8 cellular contexts compared by ENCODE assay signal in genomic region chr10:90087197-90088007, GRCh38.
DNase-seq lines count a peak whose midpoint lies in the region; ATAC-seq lines count a peak whose summit lies in the region.

No MANE protein-coding gene starts in this region.

- H3K9ac ChIP-seq in adipocyte (ENCODE audit: low read length): no peak overlapping the region

- no peaks in the 10 kb centered on the region for H3K27me3 ChIP-seq in adipocyte (replicated peaks; ENCODE audit: control insufficient read depth, insufficient read depth, low read length)

- peak; percentile 60 for DNase-seq in Daoy (ENCODE audit: low read depth)
- DNase-seq in adipocyte (ENCODE audit: low read depth): peak; percentile 25
- DNase-seq in middle frontal gyrus (ENCODE audit: extremely low spot score, low spot score): no peak
- DNase-seq in cardiac septum (ENCODE audit: low spot score): no peak
- no peak for DNase-seq in activated CD4-positive, alpha-beta T cell treated with anti-CD3 and anti-CD28 coated beads for 4 hours
- no peak for DNase-seq in NCI-H82 (lab: John Stamatoyannopoulos, UW)

- no peaks in the 10 kb centered on the region for H3K36me3 ChIP-seq in adipocyte (ENCODE audit: control insufficient read depth, insufficient read depth, low read length, severe bottlenecking)

- intact Hi-C loops in cardiac septum (cut with DNase I): no loop called here

- peaks cover 4% of the 10 kb centered on the region for H3K9me3 ChIP-seq in adipocyte (ENCODE audit: control insufficient read depth, low read length)

- H3K4me3 ChIP-seq in adipocyte (ENCODE audit: low read length): no peak overlapping the region

- no peaks in the 10 kb centered on the region for H3K4me1 ChIP-seq in adipocyte (ENCODE audit: control insufficient read depth, insufficient read depth, low read length)

- peak; percentile 100 for ATAC-seq in GM19452 (IDR thresholded peaks at IDR 0.05; ENCODE audit: unreplicated experiment)
- peak; percentile 100 for ATAC-seq in HG03442 (IDR thresholded peaks at IDR 0.05; ENCODE audit: unreplicated experiment)

Comparison
In these comparisons a context has a peak if more than half of its experiments do, and no peak if none do; other contexts are left out.
1. DNase-seq: peak in Daoy (single experiment) and adipocyte (single experiment); none in middle frontal gyrus (single experiment), cardiac septum (single experiment), activated CD4-positive, alpha-beta T cell treated with anti-CD3 and anti-CD28 coated beads for 4 hours (0 of 2) and NCI-H82 (single experiment).